9 cellular contexts compared by ENCODE assay signal in the genomic region with DNA sequence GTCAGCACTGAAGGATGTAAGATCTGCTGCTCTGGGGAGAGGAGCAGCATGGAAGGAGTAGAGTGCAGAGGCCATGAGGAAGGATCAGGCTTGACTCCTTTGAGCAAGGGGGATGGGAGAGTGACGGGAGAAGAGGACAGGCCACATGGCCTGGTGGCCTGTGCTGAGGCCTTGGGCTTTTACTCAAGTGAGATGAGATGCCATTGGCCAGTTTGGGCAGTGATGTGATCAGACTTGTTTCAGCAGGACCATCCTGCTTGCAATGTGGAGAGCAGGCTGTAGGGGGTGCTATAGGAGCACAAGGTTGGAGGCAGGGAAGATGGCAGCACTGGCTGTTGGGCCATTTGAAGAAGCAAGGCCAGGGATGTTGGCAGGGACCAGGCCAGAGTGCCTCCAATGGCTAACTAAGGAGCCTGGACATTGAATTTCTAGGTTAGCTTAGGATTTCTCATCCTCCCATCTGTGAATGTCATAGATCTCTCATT. TPM values are rescaled to one million over a fixed set of nuclear protein-coding genes. Genes with fewer than 3 reads are reported as not detected.
A peak's percentile ranks its signal among the peaks of the same experiment; 100 is the strongest.
DNase-seq lines count a peak whose midpoint lies in the region; ATAC-seq, FAIRE-seq and TF ChIP-seq lines count a peak whose summit lies in the region.
"Had no signal": no experiment of that assay in that cellular context is flagged by ENCODE, and none has a peak within 500 bp of the region (broad histone marks: within the 10 kb centered on the region; RNA-seq: fewer than 3 reads in every experiment).

No MANE protein-coding gene starts in this region.

- H3K4me2 ChIP-seq in H1 (ENCODE audit: insufficient read depth in 1 of 2, low read depth in 2 of 2, low read length in 2 of 2) = no peak overlapping the region

- no peak overlapping the region for H3K4me3 Mint-ChIP-seq in progenitor cell of endocrine pancreas (ENCODE audit: low read depth)

- H3K9me3 ChIP-seq in H1 (ENCODE audit: insufficient read depth in 2 of 2, low read depth in 1 of 2, low read length in 1 of 2) = no peaks in the 10 kb centered on the region; a peak in 2 of 4 replicates

- H3K9me3 Mint-ChIP-seq in progenitor cell of endocrine pancreas (ENCODE audit: low read depth) = peaks cover 16% of the 10 kb centered on the region

- no peak overlapping the region for H2AK5ac ChIP-seq in H1 (ENCODE audit: low read depth, low read length)

- CTCF ChIA-PET in H1 (lab: Charles Lee; ENCODE audit: partially characterized antibody) = interaction anchor here (0.7 to 1.4 kb wide), 6 partner anchors 9 to 421 kb away, joined by 3 to 4 read pairs (median 3); partner anchors contain the start of gene FGF23

- WGBS in H1 (ENCODE audit: extremely low coverage in 1 of 2, insufficient coverage in 1 of 2, insufficient read length in 1 of 2, insufficient replicate concordance in 2 of 2, low coverage in 1 of 2, low lambda C conversion rate in 2 of 2, missing lambda C conversion rate in 1 of 2), 2 experiments = 56% methylated on average over 1 of the region's 1 CpG; no CpG with 5 or more reads in 1 of the 2 experiments

- H3K23me2 ChIP-seq in H1 (ENCODE audit: low read depth, low read length) = no peaks in the 10 kb centered on the region

- H3K4ac ChIP-seq in H1 (replicated peaks; ENCODE audit: insufficient read length, low read depth, low read length) = no peak overlapping the region

- H3K23ac ChIP-seq in H1 (ENCODE audit: insufficient read length) = no peak overlapping the region

- no peak overlapping the region for H2BK120ac ChIP-seq in H1 (replicated peaks; ENCODE audit: low read depth, low read length)

- no peak overlapping the region for H2BK15ac ChIP-seq in H1 (ENCODE audit: low read length)

- H3K79me2 ChIP-seq in H1 (ENCODE audit: control insufficient read depth in 1 of 2, insufficient read depth in 2 of 2, low read length in 2 of 2) = no peaks in the 10 kb centered on the region

- H3K18ac ChIP-seq in H1 (ENCODE audit: extremely low read depth, low read length) = 0 out of 2 replicates have a peak overlapping the region, but pooled peaks have one; percentile 24

- DNase-seq in CMK (ENCODE audit: low read depth) = peak; percentile 22
- DNase-seq in HT1080 (ENCODE audit: low read depth) = peak; percentile 42
- peak; percentile 67 to 99 for DNase-seq in H1 (ENCODE audit: low read depth in 1 of 2, low spot score in 2 of 2)
- DNase-seq in progenitor cell of endocrine pancreas (ENCODE audit: low spot score, unreplicated experiment) = peak; percentile 44
- no peak for DNase-seq in DMS153 treated with DMSO at 0.1 percent for 48 hours (lab: John Stamatoyannopoulos, UW; ENCODE audit: unreplicated experiment)
- no peak for DNase-seq in ureter (ENCODE audit: low spot score)
- DNase-seq: left cardiac atrium had no signal

- H3K4me3 ChIP-seq in H1 (ENCODE audit: extremely low read depth in 1 of 4, insufficient read depth in 2 of 4, low read depth in 3 of 4, low read length in 4 of 4) = no peak overlapping the region

- no peaks in the 10 kb centered on the region for H3K4me1 ChIP-seq in H1 (replicated peaks in 1 of 4; ENCODE audit: control insufficient read depth in 3 of 4, insufficient read depth in 4 of 4, low read length in 3 of 4)

- no peak overlapping the region for H3K56ac ChIP-seq in H1 (replicated peaks; ENCODE audit: insufficient read length, low read depth, low read length)

- no peak overlapping the region for H4K5ac ChIP-seq in H1 (ENCODE audit: insufficient read length, low read depth, low read length)

- peak overlapping the region; percentile 29 for H4K91ac ChIP-seq in H1 (replicated peaks; ENCODE audit: insufficient read length, low read length)

- no peaks in the 10 kb centered on the region for H3K27me3 Mint-ChIP-seq in progenitor cell of endocrine pancreas

- peak overlapping the region; percentile 45; the same call in 1 of the 2 replicates for H2BK5ac ChIP-seq in H1 (ENCODE audit: low read depth, low read length)

- H4K8ac ChIP-seq in H1 (ENCODE audit: extremely low read depth, insufficient read depth, low read length) = peak overlapping the region; percentile 17; the same call in 1 of the 2 replicates

- peaks cover 0 to 26% (median 15%) of the 10 kb centered on the region in 4 experiments; a peak in 6 of 8 replicates for H3K36me3 ChIP-seq in H1 (ENCODE audit: control insufficient read depth in 2 of 4, insufficient read depth in 4 of 4, low read length in 3 of 4)

- H3K14ac ChIP-seq in H1 (ENCODE audit: insufficient read length) = no peak overlapping the region

- H4K20me1 ChIP-seq in H1 (replicated peaks in 1 of 2; ENCODE audit: control insufficient read depth in 1 of 2, insufficient read depth in 2 of 2, low read length in 2 of 2) = no peaks in the 10 kb centered on the region

- H3K27ac ChIP-seq in VCaP (no peak overlapping the region), H1 (ENCODE audit: low read depth, low read length) (no peak overlapping the region)

- peaks cover 4% of the 10 kb centered on the region for H3K36me3 Mint-ChIP-seq in progenitor cell of endocrine pancreas (ENCODE audit: insufficient read depth)

- no peak for TF ChIP-seq EP300 in H1 (IDR thresholded peaks at IDR 0.05; ENCODE audit: borderline replicate concordance in 1 of 2, low read depth in 2 of 2, low read length in 2 of 2)

- TF ChIP-seq POLR2A in H1 (IDR thresholded peaks at IDR 0.05; ENCODE audit: control extremely low read depth in 1 of 2, low read depth in 2 of 2, low read length in 2 of 2) = peak in 1 of 2 experiments; percentile 54; a peak in 1 of 3 replicates

- H2BK12ac ChIP-seq in H1 (ENCODE audit: low read depth, low read length) = no peak overlapping the region

- H3K9ac ChIP-seq in H1 (replicated peaks in 1 of 4; ENCODE audit: extremely low read depth in 1 of 4, low read depth in 3 of 4, low read length in 3 of 4) = no peak overlapping the region

- peak overlapping the region; percentile 8 for H3K27ac Mint-ChIP-seq in progenitor cell of endocrine pancreas

- peak; percentile 46; the same call in 1 of the 2 replicates for TF ChIP-seq CTCF in VCaP (conservative IDR thresholded peaks at IDR 0.05)
- peak; percentile 83 to 97 (median 92) for TF ChIP-seq CTCF in H1 (IDR thresholded peaks at IDR 0.05; ENCODE audit: control extremely low read depth in 1 of 3, insufficient read depth in 1 of 3, low read depth in 1 of 3, low read length in 3 of 3)
- peak; percentile 53 for TF ChIP-seq CTCF in progenitor cell of endocrine pancreas (IDR thresholded peaks at IDR 0.05; ENCODE audit: unreplicated experiment)

- POLR2A ChIA-PET in H1 (lab: Charles Lee; ENCODE audit: partially characterized antibody) = no interaction called here

- no peaks in the 10 kb centered on the region for H3K27me3 ChIP-seq in H1 (replicated peaks in 1 of 4; ENCODE audit: control insufficient read depth in 3 of 4, extremely low read depth in 1 of 4, insufficient read depth in 3 of 4, low read length in 3 of 4)

- ATAC-seq in HG03139 (IDR thresholded peaks at IDR 0.05; ENCODE audit: unreplicated experiment) = no peak

- peak; percentile 98 for FAIRE-seq in H1 (lab: Jason Lieb, UNC)

- no peak overlapping the region for H2AFZ ChIP-seq in H1 (ENCODE audit: low read length)

- no peaks in the 10 kb centered on the region for H3K79me1 ChIP-seq in H1 (ENCODE audit: low read depth, low read length)

- peak; percentile 87 to 88 for TF ChIP-seq RAD21 in H1 (IDR thresholded peaks at IDR 0.05 in 1 of 2, conservative IDR thresholded peaks at IDR 0.05 in 1 of 2; ENCODE audit: low read depth in 2 of 2, low read length in 2 of 2)

- H2BK20ac ChIP-seq in H1 (ENCODE audit: low read length) = no peak overlapping the region

- H3K4me1 Mint-ChIP-seq in progenitor cell of endocrine pancreas (ENCODE audit: low read depth) = no peaks in the 10 kb centered on the region

TF ChIP-seq in H1, 55 proteins besides CTCF, POLR2A, EP300 and RAD21 (continues in another document):
- TF ChIP-seq POU5F1 (IDR thresholded peaks at IDR 0.05; ENCODE audit: low read depth, low read length) = no peak
- TF ChIP-seq, protein P1, sequence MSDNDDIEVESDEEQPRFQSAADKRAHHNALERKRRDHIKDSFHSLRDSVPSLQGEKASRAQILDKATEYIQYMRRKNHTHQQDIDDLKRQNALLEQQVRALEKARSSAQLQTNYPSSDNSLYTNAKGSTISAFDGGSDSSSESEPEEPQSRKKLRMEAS (IDR thresholded peaks at IDR 0.05) = peak; percentile 81
- no peak for TF ChIP-seq GTF2F1 (IDR thresholded peaks at IDR 0.05; ENCODE audit: borderline replicate concordance, low read depth, low read length)
- no peak for TF ChIP-seq SRF (IDR thresholded peaks at IDR 0.05; ENCODE audit: low read depth, low read length)

RNA-seq across cellular contexts. Expression of gene FGF23, which starts 23.6 kb away (rescaled TPM):
- not detected in 2 replicates for total RNA-seq in HT1080 (2014; rRNA removed; shearing (Covaris generic))
- polyA plus RNA-seq in HT1080 (2015; cell fraction: cytosol; rRNA removed) = not detected in 2 replicates
- polyA plus RNA-seq in HT1080 (2015; cell fraction: nucleus; rRNA removed) = not detected in 2 replicates
- total RNA-seq in H1 (2021; fragmentation: NEBNext Ultra II Directional; extraction: Animal tissue kit (Norgen Biotek cat#: 25700)) = 0.42 and 0.67 TPM in 2 replicates
- 0.35 and 0.53 TPM in 2 replicates for polyA plus RNA-seq in H1 (2011; rRNA removed)
- polyA plus RNA-seq in H1 (2011; cell fraction: cytosol; rRNA removed) = 0.32 TPM
- 0.60 TPM for polyA plus RNA-seq in H1 (2011; cell fraction: nucleus; rRNA removed)
- 0.25 to 0.50 TPM (median 0.27 TPM) in 4 replicates for polyA plus RNA-seq in H1 (2012, experiment 1 of 2)
- 0.31 TPM for polyA plus RNA-seq in H1 (2012, experiment 2 of 2)
- 0.43 TPM for polyA plus RNA-seq in H1 (2013, experiment 1 of 2)
- polyA plus RNA-seq in H1 (2013, experiment 2 of 2) = 0.44 TPM
- 0.12 and 0.35 TPM in 2 replicates for polyA minus RNA-seq in H1 (2011; rRNA and poly(A)+ RNA removed)
- polyA minus RNA-seq in H1 (2011; cell fraction: cytosol; rRNA and poly(A)+ RNA removed) = not detected
- 0.70 TPM for polyA minus RNA-seq in H1 (2011; cell fraction: nucleus; rRNA and poly(A)+ RNA removed)
- 0.14 and 0.40 TPM in 2 replicates for total RNA-seq in progenitor cell of endocrine pancreas
- total RNA-seq in ureter = not detected
- total RNA-seq: left cardiac atrium had no signal

RNA-seq across cellular contexts. Expression of gene TIGAR, which starts 34.9 kb away (rescaled TPM):
- total RNA-seq in HT1080 (2014; rRNA removed; shearing (Covaris generic)) = 11.0 and 13.8 TPM in 2 replicates
- polyA plus RNA-seq in HT1080 (2015; cell fraction: cytosol; rRNA removed) = 16.7 and 17.5 TPM in 2 replicates
- polyA plus RNA-seq in HT1080 (2015; cell fraction: nucleus; rRNA removed) = 11.7 and 12.8 TPM in 2 replicates
- total RNA-seq in H1 (2021; fragmentation: NEBNext Ultra II Directional; extraction: Animal tissue kit (Norgen Biotek cat#: 25700)) = 26.4 and 27.6 TPM in 2 replicates
- 1.8 and 3.8 TPM in 2 replicates for polyA plus RNA-seq in H1 (2011; rRNA removed)
- polyA plus RNA-seq in H1 (2011; cell fraction: cytosol; rRNA removed) = 5.3 TPM
- 2.1 TPM for polyA plus RNA-seq in H1 (2011; cell fraction: nucleus; rRNA removed)
- polyA plus RNA-seq in H1 (2012, experiment 1 of 2) = 11.4 to 17.3 TPM (median 14.4 TPM) in 4 replicates
- 1.1 TPM for polyA plus RNA-seq in H1 (2012, experiment 2 of 2)
- polyA plus RNA-seq in H1 (2013, experiment 1 of 2) = 8.7 TPM
- 9.3 TPM for polyA plus RNA-seq in H1 (2013, experiment 2 of 2)
- 2.4 TPM in 2 replicates for polyA minus RNA-seq in H1 (2011; rRNA and poly(A)+ RNA removed)
- 2.1 TPM for polyA minus RNA-seq in H1 (2011; cell fraction: cytosol; rRNA and poly(A)+ RNA removed)
- polyA minus RNA-seq in H1 (2011; cell fraction: nucleus; rRNA and poly(A)+ RNA removed) = 4.9 TPM
- total RNA-seq in progenitor cell of endocrine pancreas (18.2 and 21.6 TPM in 2 replicates), ureter (14.3 TPM)

Comparison
In these comparisons a context has a peak if more than half of its experiments do, and no peak if none do; other contexts are left out.
1. DNase-seq: peak in CMK (single experiment), HT1080 (single experiment), H1 (2 of 2) and progenitor cell of endocrine pancreas (single experiment); none in DMS153 treated with DMSO at 0.1 percent for 48 hours (single experiment) and ureter (single experiment).
2. Peak in every context shown above with its lines, with median percentiles within 50 percentile points of each other: CTCF ChIP-seq.